1 cellular context compared by ENCODE assay signal in genomic region chr5:177495243-177496060, GRCh38.
TF ChIP-seq lines count a peak whose summit lies in the region.

No MANE protein-coding gene starts in this region.

TF ChIP-seq in HEK293, 187 proteins besides CTCF, POLR2A, EP300 and RAD21 (continued from another document):
- TF ChIP-seq GLIS1 (tag by site-specific recombination; IDR thresholded peaks at IDR 0.05), result peak; percentile 61
